In the genomic region with DNA sequence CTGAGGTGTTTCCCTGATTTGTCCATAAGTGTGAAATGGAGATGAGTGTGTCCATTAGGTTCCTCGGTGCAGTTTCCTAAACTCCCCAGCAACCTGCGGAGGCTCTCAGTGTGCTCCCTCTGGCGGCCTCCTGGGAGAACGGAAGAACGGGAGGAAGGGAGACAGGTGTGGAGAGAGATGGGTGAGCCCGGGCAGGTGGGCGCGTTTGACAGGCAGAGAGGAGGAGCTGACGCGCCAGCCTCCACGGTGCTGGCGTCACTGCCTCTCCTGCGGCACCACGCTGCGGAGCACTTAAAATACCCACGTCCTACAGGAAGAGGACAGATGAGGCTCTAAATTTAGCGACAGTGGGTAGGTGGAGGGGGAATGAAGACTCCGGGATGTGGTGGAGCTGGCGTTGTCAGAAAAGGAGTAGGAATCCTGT, we compare ENCODE assay signal across 8 cellular contexts. TPM values are rescaled to one million over a fixed set of nuclear protein-coding genes. Genes with fewer than 3 reads are reported as not detected.
DNase-seq lines count a peak whose midpoint lies in the region; ATAC-seq, FAIRE-seq and TF ChIP-seq lines count a peak whose summit lies in the region.

No MANE protein-coding gene starts in this region.

- peaks cover 3% of the 10 kb centered on the region in 2 experiments for H3K36me3 ChIP-seq in trophoblast cell (ENCODE audit: control insufficient read depth in 1 of 2, insufficient read depth in 2 of 2, low read length in 2 of 2)

- no peak for ATAC-seq in HG02678 (IDR thresholded peaks at IDR 0.05; ENCODE audit: unreplicated experiment)

- no peak overlapping the region for H3K9ac ChIP-seq in trophoblast cell (ENCODE audit: low read length)

- H2BK5ac ChIP-seq in trophoblast cell (ENCODE audit: low read depth, low read length, poor library complexity), result no peak overlapping the region

- no peak overlapping the region for H3K23ac ChIP-seq in trophoblast cell (ENCODE audit: low read length)

- H2AFZ ChIP-seq in trophoblast cell (ENCODE audit: insufficient read depth, low read length, poor library complexity), result no peak overlapping the region

- no peak overlapping the region for H3K27ac Mint-ChIP-seq in activated CD4-positive, alpha-beta T cell treated with anti-CD3 and anti-CD28 coated beads, Interleukin-2, amount 10 ng/mL, durations not matched to agents 7 days and 5 days

- no peaks in the 10 kb centered on the region for H3K4me1 ChIP-seq in trophoblast cell (ENCODE audit: control insufficient read depth in 1 of 2, insufficient read depth in 2 of 2, low read length in 2 of 2)

- no peak overlapping the region for H3K4me2 ChIP-seq in trophoblast cell (ENCODE audit: low read length)

- no peak overlapping the region for H3K4ac ChIP-seq in trophoblast cell (ENCODE audit: low read depth, low read length)

- no peaks in the 10 kb centered on the region for H3K27me3 ChIP-seq in trophoblast cell (ENCODE audit: insufficient read depth, low read length)

- no CpG with 5 or more reads among the region's 19 CpGs for WGBS in trophoblast cell (ENCODE audit: extremely low coverage, insufficient coverage, insufficient read length)

- DNase-seq in DMS53 (lab: John Stamatoyannopoulos, UW) (peak; percentile 98), NCI-H1092 (lab: John Stamatoyannopoulos, UW) (peak; percentile 40), fibroblast of the aortic adventitia (ENCODE audit: low read depth) (peak; percentile 11), trophoblast cell (peak; percentile 58 to 76), GM12892 (ENCODE audit: insufficient read length) (no peak), activated gamma-delta T cell (lab: John Stamatoyannopoulos, UW) (no peak)
- DNase-seq in activated CD4-positive, alpha-beta T cell treated with anti-CD3 and anti-CD28 coated beads, Interleukin-2, amount 10 ng/mL, durations not matched to agents 7 days and 5 days, result peak; percentile 19

- no peak overlapping the region for H2BK120ac ChIP-seq in trophoblast cell (ENCODE audit: insufficient read depth, low read length, poor library complexity)

- H3K4me3 ChIP-seq in fibroblast of the aortic adventitia (ENCODE audit: low read depth, low read length) (no peak overlapping the region), trophoblast cell (ENCODE audit: low read depth, low read length) (no peak overlapping the region)

- H4K8ac ChIP-seq in trophoblast cell (ENCODE audit: low read depth, low read length), result no peak overlapping the region

- no peak overlapping the region for H3K27ac ChIP-seq in trophoblast cell (ENCODE audit: low read depth, low read length)

- POLR2A ChIA-PET in activated CD4-positive, alpha-beta T cell treated with anti-CD3 and anti-CD28 coated beads, Interleukin-2, amount 10 ng/mL, durations not matched to agents 7 days and 5 days (lab: Charles Lee), result no interaction called here

- no peak overlapping the region for H2BK12ac ChIP-seq in trophoblast cell (ENCODE audit: low read length)

- H3K36me3 Mint-ChIP-seq in activated CD4-positive, alpha-beta T cell treated with anti-CD3 and anti-CD28 coated beads, Interleukin-2, amount 10 ng/mL, durations not matched to agents 7 days and 5 days (ENCODE audit: low read depth), result peaks cover 1% of the 10 kb centered on the region

- CTCF ChIA-PET in activated CD4-positive, alpha-beta T cell treated with anti-CD3 and anti-CD28 coated beads, Interleukin-2, amount 10 ng/mL, durations not matched to agents 7 days and 5 days (lab: Charles Lee), result interaction anchor here (0.8 to 1.4 kb wide), 4 partner anchors 10 to 55 kb away, joined by 3 to 7 read pairs (median 4); no protein-coding TSS in a partner anchor

- peaks cover 14% of the 10 kb centered on the region for H3K9me3 Mint-ChIP-seq in activated CD4-positive, alpha-beta T cell treated with anti-CD3 and anti-CD28 coated beads, Interleukin-2, amount 10 ng/mL, durations not matched to agents 7 days and 5 days

- peaks cover 4% of the 10 kb centered on the region for H3K4me1 Mint-ChIP-seq in activated CD4-positive, alpha-beta T cell treated with anti-CD3 and anti-CD28 coated beads, Interleukin-2, amount 10 ng/mL, durations not matched to agents 7 days and 5 days

- H3K79me2 ChIP-seq in trophoblast cell (ENCODE audit: control insufficient read depth, insufficient read depth, low read length, poor library complexity), result no peaks in the 10 kb centered on the region

- TF ChIP-seq POLR2A in GM12892 (IDR thresholded peaks at IDR 0.05; ENCODE audit: low read depth, low read length), result no peak

- no peak overlapping the region for H4K91ac ChIP-seq in trophoblast cell (ENCODE audit: low read depth, low read length)

- no peak overlapping the region for H4K12ac ChIP-seq in trophoblast cell (ENCODE audit: low read depth, low read length)

- TF ChIP-seq CTCF in fibroblast of the aortic adventitia (IDR thresholded peaks at IDR 0.05; ENCODE audit: insufficient read depth, low read length), result peak; percentile 51

- H3K79me1 ChIP-seq in trophoblast cell (ENCODE audit: low read length), result no peaks in the 10 kb centered on the region

- no peak overlapping the region for H3K18ac ChIP-seq in trophoblast cell (ENCODE audit: low read length)

- no peak overlapping the region for H3K4me3 Mint-ChIP-seq in activated CD4-positive, alpha-beta T cell treated with anti-CD3 and anti-CD28 coated beads, Interleukin-2, amount 10 ng/mL, durations not matched to agents 7 days and 5 days

- H3K27me3 Mint-ChIP-seq in activated CD4-positive, alpha-beta T cell treated with anti-CD3 and anti-CD28 coated beads, Interleukin-2, amount 10 ng/mL, durations not matched to agents 7 days and 5 days, result peaks cover 16% of the 10 kb centered on the region

- H2AK5ac ChIP-seq in trophoblast cell (ENCODE audit: low read length), result no peak overlapping the region

- no peak overlapping the region for H3K14ac ChIP-seq in trophoblast cell (ENCODE audit: low read length)

- H3K9me3 ChIP-seq in trophoblast cell (ENCODE audit: insufficient read depth, low read depth, low read length), result peaks cover 2% of the 10 kb centered on the region

- no peak for FAIRE-seq in GM12892 (lab: Jason Lieb, UNC)

RNA-seq across cellular contexts. Expression of a gene that starts 26.8 kb away (rescaled TPM):
- 10 to 100 TPM; 14.6 to 18.2 TPM for total RNA-seq in activated CD4-positive, alpha-beta T cell treated with anti-CD3 and anti-CD28 coated beads, Interleukin-2, amount 10 ng/mL, durations not matched to agents 7 days and 5 days
- 24.3 and 126 TPM in 2 replicates for total RNA-seq in fibroblast of the aortic adventitia (ENCODE audit: low replicate concordance)
- polyA plus RNA-seq in trophoblast cell (2013), result 7.2 and 7.9 TPM in 2 replicates
- polyA plus RNA-seq in GM12892 (2012; ENCODE audit: missing spikeins), result 12.1 TPM

RNA-seq across cellular contexts. Expression of a gene that starts 32.5 kb away (rescaled TPM):
- total RNA-seq in activated CD4-positive, alpha-beta T cell treated with anti-CD3 and anti-CD28 coated beads, Interleukin-2, amount 10 ng/mL, durations not matched to agents 7 days and 5 days, result 10 to 100 TPM; 74.0 to 74.1 TPM
- total RNA-seq in fibroblast of the aortic adventitia (ENCODE audit: low replicate concordance), result 10.9 and 13.6 TPM in 2 replicates
- polyA plus RNA-seq in trophoblast cell (2013), result 28.4 and 33.1 TPM in 2 replicates
- polyA plus RNA-seq in GM12892 (2012; ENCODE audit: missing spikeins), result 14.9 TPM

RNA-seq across cellular contexts. Expression of a gene that starts 34.0 kb away (rescaled TPM):
- under 1 TPM in 1 of 2 experiments, not detected in 1; 0.42 TPM for total RNA-seq in activated CD4-positive, alpha-beta T cell treated with anti-CD3 and anti-CD28 coated beads, Interleukin-2, amount 10 ng/mL, durations not matched to agents 7 days and 5 days
- not detected in 2 replicates for total RNA-seq in fibroblast of the aortic adventitia (ENCODE audit: low replicate concordance)
- polyA plus RNA-seq in trophoblast cell (2013), result 0.15 and 0.23 TPM in 2 replicates
- polyA plus RNA-seq in GM12892 (2012; ENCODE audit: missing spikeins), result 3.9 TPM

RNA-seq across cellular contexts. Expression of a gene that starts 53.7 kb away (rescaled TPM):
- 10 to 100 TPM; 31.2 to 31.4 TPM for total RNA-seq in activated CD4-positive, alpha-beta T cell treated with anti-CD3 and anti-CD28 coated beads, Interleukin-2, amount 10 ng/mL, durations not matched to agents 7 days and 5 days
- total RNA-seq in fibroblast of the aortic adventitia (ENCODE audit: low replicate concordance), result 39.2 and 50.6 TPM in 2 replicates
- 16.4 and 17.3 TPM in 2 replicates for polyA plus RNA-seq in trophoblast cell (2013)
- polyA plus RNA-seq in GM12892 (2012; ENCODE audit: missing spikeins), result 9.1 TPM

Comparison
In these comparisons a context has a peak if more than half of its experiments do, and no peak if none do; other contexts are left out.
1. DNase-seq: peak in DMS53 (single experiment), NCI-H1092 (single experiment), activated CD4-positive, alpha-beta T cell treated with anti-CD3 and anti-CD28 coated beads, Interleukin-2, amount 10 ng/mL, durations not matched to agents 7 days and 5 days (single experiment), fibroblast of the aortic adventitia (single experiment) and trophoblast cell (2 of 2); none in GM12892 (single experiment) and activated gamma-delta T cell (single experiment).